8 cellular contexts compared by ENCODE assay signal in the genomic region with DNA sequence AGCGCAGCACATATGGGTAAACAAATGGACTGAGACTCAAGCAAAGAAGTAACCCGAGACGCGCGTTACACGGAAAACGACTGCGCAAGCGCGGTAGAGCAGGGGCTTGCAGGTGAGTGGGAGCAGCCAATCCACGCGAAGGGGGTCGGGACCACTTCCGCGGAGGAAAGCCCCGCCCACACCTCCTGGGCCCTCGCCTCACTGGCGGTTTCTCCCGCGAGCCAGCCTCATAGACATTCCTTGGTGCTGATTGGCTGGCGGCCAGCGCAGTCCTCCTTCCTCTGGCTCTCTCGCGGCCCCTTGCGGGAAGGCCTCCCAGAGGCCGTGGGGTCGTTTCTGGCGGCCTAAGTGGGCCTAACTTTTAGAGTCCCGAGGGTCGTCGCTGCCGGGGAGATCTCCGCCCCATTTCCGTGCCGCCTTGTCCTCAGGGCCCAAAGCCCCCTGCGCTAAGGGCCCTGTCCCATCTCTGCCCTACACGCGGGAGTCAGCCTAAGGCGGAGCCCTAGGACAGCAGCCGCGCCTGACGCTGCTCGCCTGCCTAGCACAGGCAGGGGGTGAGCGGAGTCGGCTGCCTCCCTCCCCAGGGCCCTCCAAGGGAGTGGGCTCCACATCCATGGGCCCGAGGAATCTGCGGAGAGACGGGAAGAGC. TPM values are rescaled to one million over a fixed set of nuclear protein-coding genes. Genes with fewer than 3 reads are reported as not detected.
DNase-seq lines count a peak whose midpoint lies in the region; ATAC-seq and TF ChIP-seq lines count a peak whose summit lies in the region.

No MANE protein-coding gene starts in this region.

- no TSS peak for BruUV-seq in Calu3 (replicated peaks; lab: Mats Ljungman, UMichigan)

- H3K27me3 ChIP-seq in testis, result no peaks in the 10 kb centered on the region

- H3K27ac ChIP-seq in testis, result peak overlapping the region; percentile 40 to 72

- H3K27me3 Mint-ChIP-seq in Calu3 (ENCODE audit: unreplicated experiment) (no peaks in the 10 kb centered on the region), osteocyte (ENCODE audit: unreplicated experiment) (peaks cover 3% of the 10 kb centered on the region)
- H3K27me3 Mint-ChIP-seq in activated naive CD8-positive, alpha-beta T cell treated with anti-CD3 and anti-CD28 coated beads for 36 hours, result no peaks in the 10 kb centered on the region

- H3K4me3 Mint-ChIP-seq in Calu3 (ENCODE audit: low read depth, unreplicated experiment), result peak overlapping the region; percentile 48
- peak overlapping the region; percentile 97 for H3K4me3 Mint-ChIP-seq in activated naive CD8-positive, alpha-beta T cell treated with anti-CD3 and anti-CD28 coated beads for 36 hours
- peak overlapping the region; percentile 57 for H3K4me3 Mint-ChIP-seq in osteocyte (ENCODE audit: unreplicated experiment)

- H3K27ac Mint-ChIP-seq in Calu3 (ENCODE audit: unreplicated experiment) (peak overlapping the region; percentile 67), osteocyte (ENCODE audit: unreplicated experiment) (no peak overlapping the region)
- H3K27ac Mint-ChIP-seq in activated naive CD8-positive, alpha-beta T cell treated with anti-CD3 and anti-CD28 coated beads for 36 hours, result peak overlapping the region; percentile 98

- H3K4me1 Mint-ChIP-seq in Calu3 (ENCODE audit: low read depth, unreplicated experiment) (peaks cover 17% of the 10 kb centered on the region), osteocyte (ENCODE audit: unreplicated experiment) (peaks cover 2% of the 10 kb centered on the region)
- H3K4me1 Mint-ChIP-seq in activated naive CD8-positive, alpha-beta T cell treated with anti-CD3 and anti-CD28 coated beads for 36 hours, result peaks cover 28% of the 10 kb centered on the region

- H3K4me1 ChIP-seq in testis, result no peaks in the 10 kb centered on the region

- no peaks in the 10 kb centered on the region for H3K36me3 ChIP-seq in testis (ENCODE audit: low read depth, missing control alignments)

- H3K4me3 ChIP-seq in testis, result peak overlapping the region; percentile 66 to 68

- peak; percentile 38 for TF ChIP-seq RAD21 in Ishikawa (IDR thresholded peaks at IDR 0.05; ENCODE audit: low read depth)

- TF ChIP-seq CTCF in Calu3 (IDR thresholded peaks at IDR 0.05; ENCODE audit: unreplicated experiment) (peak; percentile 16), osteocyte (IDR thresholded peaks at IDR 0.05) (peak; percentile 17), testis (IDR thresholded peaks at IDR 0.05) (peak in 1 of 3 experiments; percentile 38)

- H3K9me3 Mint-ChIP-seq in Calu3 (ENCODE audit: low read depth, unreplicated experiment) (no peaks in the 10 kb centered on the region), osteocyte (ENCODE audit: unreplicated experiment) (no peaks in the 10 kb centered on the region)
- peaks cover 1% of the 10 kb centered on the region for H3K9me3 Mint-ChIP-seq in activated naive CD8-positive, alpha-beta T cell treated with anti-CD3 and anti-CD28 coated beads for 36 hours

- WGBS in testis, 2 donors, result 4 to 9% methylated on average over 16 to 47 of the region's 48 CpGs

- no peak for TF ChIP-seq POLR2A in testis (IDR thresholded peaks at IDR 0.05)

- intact Hi-C loops in Calu3 (cut with micrococcal nuclease; ENCODE audit: unreplicated experiment), result no loop called here
- intact Hi-C loops in head of caudate nucleus (cut with DNase I), result no loop called here
- intact Hi-C loops in testis (cut with DNase I; ENCODE audit: low total_unique reads), result no loop called here

- H3K36me3 Mint-ChIP-seq in Calu3 (ENCODE audit: insufficient read depth, unreplicated experiment), result peaks cover 15% of the 10 kb centered on the region
- peaks cover 16% of the 10 kb centered on the region for H3K36me3 Mint-ChIP-seq in activated naive CD8-positive, alpha-beta T cell treated with anti-CD3 and anti-CD28 coated beads for 36 hours
- H3K36me3 Mint-ChIP-seq in osteocyte (ENCODE audit: unreplicated experiment), result no peaks in the 10 kb centered on the region

- no peaks in the 10 kb centered on the region for H3K9me3 ChIP-seq in testis

- CTCF ChIA-PET in Calu3 (lab: Charles Lee), result no interaction called here

- DNase-seq in Calu3, result peak; percentile 95
- peak; percentile 94 to 97 for DNase-seq in SHP77 (lab: John Stamatoyannopoulos, UW)
- peak; percentile 97 for DNase-seq in activated naive CD8-positive, alpha-beta T cell treated with anti-CD3 and anti-CD28 coated beads for 36 hours
- DNase-seq in head of caudate nucleus, result peak; percentile 92 to 99 (median 96)
- DNase-seq in osteocyte (ENCODE audit: extremely low spot score, unreplicated experiment), result no peak
- DNase-seq in testis, result peak; percentile 99

- peak; percentile 98 for ATAC-seq in GM21423 (IDR thresholded peaks at IDR 0.05; ENCODE audit: unreplicated experiment)

- TF ChIP-seq EP300 in Ishikawa (IDR thresholded peaks at IDR 0.05; ENCODE audit: borderline replicate concordance), result peak; percentile 50; the same call in 1 of the 2 replicates

TF ChIP-seq in Ishikawa, 13 proteins besides CTCF, POLR2A, EP300 and RAD21:
- TF ChIP-seq NFIC (IDR thresholded peaks at IDR 0.05) (peak; percentile 82), TAF1 (IDR thresholded peaks at IDR 0.05; ENCODE audit: low read depth) (no peak; the same call in 1 of the 2 replicates), ZBTB7A (IDR thresholded peaks at IDR 0.05; ENCODE audit: low read depth) (peak; percentile 85), CEBPB (IDR thresholded peaks at IDR 0.05) (no peak), EGR1 (IDR thresholded peaks at IDR 0.05) (no peak; the same call in 1 of the 2 replicates), FOXM1 (IDR thresholded peaks at IDR 0.05; ENCODE audit: borderline replicate concordance, low read depth) (no peak), TEAD4 (IDR thresholded peaks at IDR 0.05) (peak; percentile 48), CREB1 (IDR thresholded peaks at IDR 0.05; ENCODE audit: low read depth) (no peak), TCF12 (IDR thresholded peaks at IDR 0.05; ENCODE audit: low read depth) (peak; percentile 48; the same call in 1 of the 2 replicates), YY1 (IDR thresholded peaks at IDR 0.05; ENCODE audit: low read depth) (peak; percentile 49; the same call in 1 of the 2 replicates)
- TF ChIP-seq, protein P1, sequence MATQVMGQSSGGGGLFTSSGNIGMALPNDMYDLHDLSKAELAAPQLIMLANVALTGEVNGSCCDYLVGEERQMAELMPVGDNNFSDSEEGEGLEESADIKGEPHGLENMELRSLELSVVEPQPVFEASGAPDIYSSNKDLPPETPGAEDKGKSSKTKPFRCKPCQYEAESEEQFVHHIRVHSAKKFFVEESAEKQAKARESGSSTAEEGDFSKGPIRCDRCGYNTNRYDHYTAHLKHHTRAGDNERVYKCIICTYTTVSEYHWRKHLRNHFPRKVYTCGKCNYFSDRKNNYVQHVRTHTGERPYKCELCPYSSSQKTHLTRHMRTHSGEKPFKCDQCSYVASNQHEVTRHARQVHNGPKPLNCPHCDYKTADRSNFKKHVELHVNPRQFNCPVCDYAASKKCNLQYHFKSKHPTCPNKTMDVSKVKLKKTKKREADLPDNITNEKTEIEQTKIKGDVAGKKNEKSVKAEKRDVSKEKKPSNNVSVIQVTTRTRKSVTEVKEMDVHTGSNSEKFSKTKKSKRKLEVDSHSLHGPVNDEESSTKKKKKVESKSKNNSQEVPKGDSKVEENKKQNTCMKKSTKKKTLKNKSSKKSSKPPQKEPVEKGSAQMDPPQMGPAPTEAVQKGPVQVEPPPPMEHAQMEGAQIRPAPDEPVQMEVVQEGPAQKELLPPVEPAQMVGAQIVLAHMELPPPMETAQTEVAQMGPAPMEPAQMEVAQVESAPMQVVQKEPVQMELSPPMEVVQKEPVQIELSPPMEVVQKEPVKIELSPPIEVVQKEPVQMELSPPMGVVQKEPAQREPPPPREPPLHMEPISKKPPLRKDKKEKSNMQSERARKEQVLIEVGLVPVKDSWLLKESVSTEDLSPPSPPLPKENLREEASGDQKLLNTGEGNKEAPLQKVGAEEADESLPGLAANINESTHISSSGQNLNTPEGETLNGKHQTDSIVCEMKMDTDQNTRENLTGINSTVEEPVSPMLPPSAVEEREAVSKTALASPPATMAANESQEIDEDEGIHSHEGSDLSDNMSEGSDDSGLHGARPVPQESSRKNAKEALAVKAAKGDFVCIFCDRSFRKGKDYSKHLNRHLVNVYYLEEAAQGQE (IDR thresholded peaks at IDR 0.05; ENCODE audit: low read depth), result no peak
- TF ChIP-seq, protein P2, sequence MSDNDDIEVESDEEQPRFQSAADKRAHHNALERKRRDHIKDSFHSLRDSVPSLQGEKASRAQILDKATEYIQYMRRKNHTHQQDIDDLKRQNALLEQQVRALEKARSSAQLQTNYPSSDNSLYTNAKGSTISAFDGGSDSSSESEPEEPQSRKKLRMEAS (IDR thresholded peaks at IDR 0.05), result peak; percentile 76
- TF ChIP-seq, protein P3, sequence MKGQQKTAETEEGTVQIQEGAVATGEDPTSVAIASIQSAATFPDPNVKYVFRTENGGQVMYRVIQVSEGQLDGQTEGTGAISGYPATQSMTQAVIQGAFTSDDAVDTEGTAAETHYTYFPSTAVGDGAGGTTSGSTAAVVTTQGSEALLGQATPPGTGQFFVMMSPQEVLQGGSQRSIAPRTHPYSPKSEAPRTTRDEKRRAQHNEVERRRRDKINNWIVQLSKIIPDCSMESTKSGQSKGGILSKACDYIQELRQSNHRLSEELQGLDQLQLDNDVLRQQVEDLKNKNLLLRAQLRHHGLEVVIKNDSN (IDR thresholded peaks at IDR 0.05), result peak; percentile 40
TF ChIP-seq in Ishikawa: peak in this region for 7.

RNA-seq across cellular contexts. Expression of a gene that starts 9.1 kb away (rescaled TPM):
- not detected in 2 replicates for total RNA-seq in Calu3 (2022)
- total RNA-seq in activated naive CD8-positive, alpha-beta T cell treated with anti-CD3 and anti-CD28 coated beads for 36 hours, result not detected
- not detected in 2 replicates for total RNA-seq in osteocyte
- total RNA-seq in testis, result 1 to 10 TPM; 1.4 to 1.5 TPM
- polyA plus RNA-seq in testis (ENCODE audit: insufficient read depth, low read depth, low replicate concordance), result 2.6 TPM

RNA-seq across cellular contexts. Expression of a gene that starts 46.7 kb away (rescaled TPM):
- total RNA-seq in Calu3 (2022) (256 and 275 TPM in 2 replicates), osteocyte (189 and 200 TPM in 2 replicates), testis (100 to 1,000 TPM; 120 to 159 TPM)
- total RNA-seq in activated naive CD8-positive, alpha-beta T cell treated with anti-CD3 and anti-CD28 coated beads for 36 hours, result 100 to 1,000 TPM; 530 to 544 TPM
- polyA plus RNA-seq in testis (ENCODE audit: insufficient read depth, low read depth, low replicate concordance), result 232 TPM
